ENCODE assay signal across 10 cellular contexts in genomic region chr3:57165637-57166036, GRCh38. TPM values are rescaled to one million over a fixed set of nuclear protein-coding genes. Genes with fewer than 3 reads are reported as not detected.
DNase-seq lines count a peak whose midpoint lies in the region; ATAC-seq and FAIRE-seq lines count a peak whose summit lies in the region.
"Had no signal": no experiment of that assay in that cellular context is flagged by ENCODE, and none has a peak within 500 bp of the region (broad histone marks: within the 10 kb centered on the region; RNA-seq: fewer than 3 reads in every experiment).

No MANE protein-coding gene starts in this region.

- H3K27ac ChIP-seq in BLaER1 treated with 17β-estradiol and CSF1 and Interleukin-3, amounts not matched to agents 10 nM and 100 nM: no peak overlapping the region

- H3K27ac Mint-ChIP-seq in activated T-helper 2 cell treated with anti-CD3 and anti-CD28 coated beads, Interferon-gamma antibody, Interleukin-2, Interleukin-4, amounts not matched to agents 10 μg/mL and 5 μg/mL and 100 μg/mL, durations not matched to agents 14 hours and 24 hours and 36 hours: no peak overlapping the region
- H3K27ac Mint-ChIP-seq in naive thymus-derived CD8-positive, alpha-beta T cell: no peak overlapping the region

- no peak for DNase-seq in activated T-helper 2 cell treated with anti-CD3 and anti-CD28 coated beads, Interferon-gamma antibody, Interleukin-2, Interleukin-4, amounts not matched to agents 10 μg/mL and 5 μg/mL and 100 μg/mL, durations not matched to agents 14 hours and 24 hours and 36 hours (ENCODE audit: low spot score)
- DNase-seq in naive thymus-derived CD8-positive, alpha-beta T cell: no peak
- no peak for DNase-seq in occipital lobe (lab: John Stamatoyannopoulos, UW)

- intact Hi-C loops in activated T-helper 2 cell treated with anti-CD3 and anti-CD28 coated beads, Interferon-gamma antibody, Interleukin-2, Interleukin-4, amounts not matched to agents 10 μg/mL and 5 μg/mL and 100 μg/mL, durations not matched to agents 14 hours and 24 hours and 36 hours (cut with micrococcal nuclease): loop anchor here (5.0 kb wide), 1 partner anchor 62 kb away; the partner anchor contains the start of gene APPL1

- peak overlapping the region in 7 of 10 experiments; percentile 67 to 83 (median 75); a peak in 5 of 20 replicates for H3K4me3 ChIP-seq in BLaER1 treated with 17β-estradiol and CSF1 and Interleukin-3, amounts not matched to agents 10 nM and 100 nM

- peak overlapping the region; percentile 9 to 100 (median 100); a peak in 16 of 22 replicates for H3K4me2 ChIP-seq in BLaER1 treated with 17β-estradiol and CSF1 and Interleukin-3, amounts not matched to agents 10 nM and 100 nM

- H3K4me1 Mint-ChIP-seq in activated T-helper 2 cell treated with anti-CD3 and anti-CD28 coated beads, Interferon-gamma antibody, Interleukin-2, Interleukin-4, amounts not matched to agents 10 μg/mL and 5 μg/mL and 100 μg/mL, durations not matched to agents 14 hours and 24 hours and 36 hours (ENCODE audit: low read depth): peaks cover 10% of the 10 kb centered on the region
- peaks cover 8 to 24% (median 15%) of the 10 kb centered on the region in 4 donors for H3K4me1 Mint-ChIP-seq in naive thymus-derived CD8-positive, alpha-beta T cell

- peaks cover 71% of the 10 kb centered on the region for H3K27me3 Mint-ChIP-seq in activated T-helper 2 cell treated with anti-CD3 and anti-CD28 coated beads, Interferon-gamma antibody, Interleukin-2, Interleukin-4, amounts not matched to agents 10 μg/mL and 5 μg/mL and 100 μg/mL, durations not matched to agents 14 hours and 24 hours and 36 hours (ENCODE audit: low read depth)
- H3K27me3 Mint-ChIP-seq in naive thymus-derived CD8-positive, alpha-beta T cell: peaks cover 46 to 89% (median 65%) of the 10 kb centered on the region in 5 donors

- peaks cover 0 to 57% (median 10%) of the 10 kb centered on the region in 11 experiments; a peak in 15 of 22 replicates for H4K20me1 ChIP-seq in BLaER1 treated with 17β-estradiol and CSF1 and Interleukin-3, amounts not matched to agents 10 nM and 100 nM

- no peaks in the 10 kb centered on the region for H3K36me3 Mint-ChIP-seq in activated T-helper 2 cell treated with anti-CD3 and anti-CD28 coated beads, Interferon-gamma antibody, Interleukin-2, Interleukin-4, amounts not matched to agents 10 μg/mL and 5 μg/mL and 100 μg/mL, durations not matched to agents 14 hours and 24 hours and 36 hours (ENCODE audit: low read depth)
- peaks cover 0 to 3% (median 0%) of the 10 kb centered on the region in 3 donors for H3K36me3 Mint-ChIP-seq in naive thymus-derived CD8-positive, alpha-beta T cell

- no peak overlapping the region for H3K9ac ChIP-seq in BLaER1 treated with 17β-estradiol and CSF1 and Interleukin-3, amounts not matched to agents 10 nM and 100 nM

- H3K36me3 ChIP-seq in BLaER1 treated with 17β-estradiol and CSF1 and Interleukin-3, amounts not matched to agents 10 nM and 100 nM: no peaks in the 10 kb centered on the region

- no peak for ATAC-seq in naive thymus-derived CD8-positive, alpha-beta T cell
- ATAC-seq in GM21360 (IDR thresholded peaks at IDR 0.05; ENCODE audit: unreplicated experiment) (no peak), HG03342 (IDR thresholded peaks at IDR 0.05; ENCODE audit: unreplicated experiment) (no peak), GM21526 (IDR thresholded peaks at IDR 0.05; ENCODE audit: low FRiP score, unreplicated experiment) (no peak)

- no peaks in the 10 kb centered on the region for H3K9me3 ChIP-seq in BLaER1 treated with 17β-estradiol and CSF1 and Interleukin-3, amounts not matched to agents 10 nM and 100 nM (replicated peaks in 1 of 11)

- peaks cover 46 to 89% (median 56%) of the 10 kb centered on the region in 11 experiments for H3K27me3 ChIP-seq in BLaER1 treated with 17β-estradiol and CSF1 and Interleukin-3, amounts not matched to agents 10 nM and 100 nM

- FAIRE-seq in G401.6 (lab: Jason Lieb, UNC): peak; percentile 21
- FAIRE-seq: GM18507, K562 had no signal

- POLR2A ChIA-PET in naive thymus-derived CD8-positive, alpha-beta T cell (lab: Charles Lee): no interaction called here

- H3K4me3 Mint-ChIP-seq in activated T-helper 2 cell treated with anti-CD3 and anti-CD28 coated beads, Interferon-gamma antibody, Interleukin-2, Interleukin-4, amounts not matched to agents 10 μg/mL and 5 μg/mL and 100 μg/mL, durations not matched to agents 14 hours and 24 hours and 36 hours (ENCODE audit: low read depth): peak overlapping the region; percentile 49
- peak overlapping the region; percentile 51 to 85 (median 78) for H3K4me3 Mint-ChIP-seq in naive thymus-derived CD8-positive, alpha-beta T cell

- H3K9me3 Mint-ChIP-seq in activated T-helper 2 cell treated with anti-CD3 and anti-CD28 coated beads, Interferon-gamma antibody, Interleukin-2, Interleukin-4, amounts not matched to agents 10 μg/mL and 5 μg/mL and 100 μg/mL, durations not matched to agents 14 hours and 24 hours and 36 hours: no peaks in the 10 kb centered on the region
- H3K9me3 Mint-ChIP-seq in naive thymus-derived CD8-positive, alpha-beta T cell: no peaks in the 10 kb centered on the region

- peaks cover 8 to 32% (median 20%) of the 10 kb centered on the region in 10 experiments; a peak in 18 of 20 replicates for H3K4me1 ChIP-seq in BLaER1 treated with 17β-estradiol and CSF1 and Interleukin-3, amounts not matched to agents 10 nM and 100 nM

RNA-seq across cellular contexts. Expression of gene IL17RD, which starts 0.5 kb away (rescaled TPM):
- 0.07 and 0.09 TPM in 2 replicates for total RNA-seq in activated T-helper 2 cell treated with anti-CD3 and anti-CD28 coated beads, Interferon-gamma antibody, Interleukin-2, Interleukin-4, amounts not matched to agents 10 μg/mL and 5 μg/mL and 100 μg/mL, durations not matched to agents 14 hours and 24 hours and 36 hours
- total RNA-seq in naive thymus-derived CD8-positive, alpha-beta T cell: not detected
- polyA plus RNA-seq in naive thymus-derived CD8-positive, alpha-beta T cell: not detected
- total RNA-seq in occipital lobe: 38.1 TPM

RNA-seq across cellular contexts. Expression of gene HESX1, which starts 34.1 kb away (rescaled TPM):
- 0.30 and 0.43 TPM in 2 replicates for total RNA-seq in activated T-helper 2 cell treated with anti-CD3 and anti-CD28 coated beads, Interferon-gamma antibody, Interleukin-2, Interleukin-4, amounts not matched to agents 10 μg/mL and 5 μg/mL and 100 μg/mL, durations not matched to agents 14 hours and 24 hours and 36 hours
- under 1 TPM in 1 of 2 experiments, not detected in 1; 0.39 TPM for total RNA-seq in naive thymus-derived CD8-positive, alpha-beta T cell
- under 1 TPM in 2 of 3 donors, not detected in 1; 0.27 to 0.87 TPM for polyA plus RNA-seq in naive thymus-derived CD8-positive, alpha-beta T cell
- total RNA-seq in occipital lobe: 0.47 TPM

Comparison
In these comparisons a context has a peak if more than half of its experiments do, and no peak if none do; other contexts are left out.
1. RNA of gene IL17RD, which starts 0.5 kb away (total RNA-seq): 38.1 TPM in occipital lobe (single experiment); 0.07 to 0.09 TPM in activated T-helper 2 cell treated with anti-CD3 and anti-CD28 coated beads, Interferon-gamma antibody, Interleukin-2, Interleukin-4, amounts not matched to agents 10 μg/mL and 5 μg/mL and 100 μg/mL, durations not matched to agents 14 hours and 24 hours and 36 hours and not detected in naive thymus-derived CD8-positive, alpha-beta T cell; every median in the first group is over 10 times any median in the second.